25 cellular contexts compared by ENCODE assay signal in the genomic region with DNA sequence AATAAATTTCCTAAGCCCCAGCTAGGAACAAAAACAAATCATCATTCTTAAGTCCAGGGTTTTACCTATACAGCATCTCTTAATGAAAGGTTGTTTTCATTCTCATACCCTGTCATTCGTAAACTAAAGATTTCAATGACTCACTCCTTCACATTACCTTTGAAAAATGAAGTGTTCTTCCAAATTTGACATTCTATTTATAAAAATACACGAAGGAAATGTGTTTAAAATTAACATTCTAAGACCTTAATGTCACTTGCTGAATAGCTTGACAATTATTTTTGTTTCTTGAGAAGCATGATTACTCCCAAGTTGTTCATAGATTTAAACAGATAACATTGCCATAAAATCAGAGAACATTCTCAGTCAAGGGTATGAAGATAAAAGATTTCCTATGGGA.
"Had no signal": no experiment of that assay in that cellular context is flagged by ENCODE, and none has a peak within 500 bp of the region (broad histone marks: within the 10 kb centered on the region; RNA-seq: fewer than 3 reads in every experiment).

No MANE protein-coding gene starts in this region.

- FAIRE-seq: bronchial epithelial cell, frontal cortex had no signal

- DNase-seq: activated CD4-positive, alpha-beta memory T cell treated with anti-CD3 and anti-CD28 coated beads, Interleukin-2, amount 10 ng/mL, durations not matched to agents 7 days and 5 days; activated CD4-positive, alpha-beta T cell treated with anti-CD3 and anti-CD28 coated beads for 1 hour; activated CD4-positive, alpha-beta T cell treated with anti-CD3 and anti-CD28 coated beads for 4 hours; activated CD4-positive, alpha-beta T cell treated with anti-CD3 and anti-CD28 coated beads, Interleukin-2, amount 10 ng/mL, durations not matched to agents 7 days and 5 days; activated CD4-positive, alpha-beta T cell treated with anti-CD3 and anti-CD28 coated beads, Interleukin-2, amount 50 U/mL, for 4 hours; activated CD8-positive, alpha-beta memory T cell treated with anti-CD3 and anti-CD28 coated beads, Interleukin-2, amount 50 U/mL, for 48 hours; activated gamma-delta T cell; activated naive CD4-positive, alpha-beta T cell; activated naive CD4-positive, alpha-beta T cell treated with anti-CD3 and anti-CD28 coated beads, Interleukin-2, amount 10 ng/mL, durations not matched to agents 7 days and 5 days; activated naive CD8-positive, alpha-beta T cell treated with anti-CD3 and anti-CD28 coated beads, Interleukin-2, amount 10 ng/mL, durations not matched to agents 7 days and 5 days; activated T-cell treated with anti-CD3 and anti-CD28 coated beads for 4 hours; activated T-cell treated with anti-CD3 and anti-CD28 coated beads, Interleukin-2, amount 50 U/mL, for 24 hours; activated T-cell treated with anti-CD3 and anti-CD28 coated beads, Interleukin-2, amount 50 U/mL, for 72 hours; brain microvascular endothelial cell; dorsolateral prefrontal cortex; effector memory CD4-positive, alpha-beta T cell; endodermal cell; erythroblast; esophagus squamous epithelium; foreskin fibroblast; glutamatergic neuron; heart left ventricle; T-helper 2 cell had no signal
